Comparison of ENCODE assay signal across 20 cellular contexts in the genomic region with DNA sequence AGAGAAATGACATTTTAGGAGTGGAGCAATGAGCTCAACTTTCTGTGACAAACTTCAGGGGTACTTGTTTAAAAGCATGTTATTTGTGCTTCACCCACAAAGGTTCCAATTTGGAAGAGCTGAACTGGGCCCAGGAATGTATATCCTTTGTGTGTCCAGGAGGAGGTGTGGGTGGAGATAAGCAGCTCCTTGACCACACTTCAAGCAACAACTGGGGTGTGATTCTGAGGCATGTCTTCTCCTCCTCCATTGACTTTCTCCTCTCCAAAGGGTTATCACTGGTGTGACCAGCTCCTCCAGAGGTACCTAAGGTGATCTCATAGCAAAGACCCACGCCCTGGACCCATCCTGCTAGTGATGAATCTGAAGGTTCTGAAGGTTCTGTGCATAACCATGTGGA.
DNase-seq lines count a peak whose midpoint lies in the region; ATAC-seq and TF ChIP-seq lines count a peak whose summit lies in the region.
"Had no signal": no experiment of that assay in that cellular context is flagged by ENCODE, and none has a peak within 500 bp of the region (broad histone marks: within the 10 kb centered on the region; RNA-seq: fewer than 3 reads in every experiment).

No MANE protein-coding gene starts in this region.

- H3K9me3 ChIP-seq in heart right ventricle, result no peaks in the 10 kb centered on the region
- no peaks in the 10 kb centered on the region for H3K9me3 ChIP-seq in SJSA1 (replicated peaks)
- H3K9me3 ChIP-seq in lower lobe of right lung, result no peaks in the 10 kb centered on the region
- H3K9me3 ChIP-seq in vagina, result no peaks in the 10 kb centered on the region
- H3K9me3 ChIP-seq: upper lobe of right lung had no signal

- TF ChIP-seq CTCF in heart right ventricle (IDR thresholded peaks at IDR 0.05), result no peak
- TF ChIP-seq CTCF in lower lobe of right lung (IDR thresholded peaks at IDR 0.05), result no peak
- TF ChIP-seq CTCF in vagina (IDR thresholded peaks at IDR 0.05), result no peak
- TF ChIP-seq CTCF in omental fat pad (IDR thresholded peaks at IDR 0.05), result no peak

- H3K27ac ChIP-seq in heart right ventricle (peak overlapping the region in 6 of 10 donors; percentile 0 to 92 (median 76)), SJSA1 (peak overlapping the region; percentile 81; the same call in 1 of the 2 replicates), lower lobe of right lung (peak overlapping the region; percentile 82), vagina (peak overlapping the region; percentile 48)
- H3K27ac ChIP-seq: parathyroid adenoma had no signal

- no peaks in the 10 kb centered on the region for H3K27me3 ChIP-seq in heart right ventricle
- H3K27me3 ChIP-seq in SJSA1 (replicated peaks), result no peaks in the 10 kb centered on the region
- no peaks in the 10 kb centered on the region for H3K27me3 ChIP-seq in lower lobe of right lung (ENCODE audit: low read depth)
- no peaks in the 10 kb centered on the region for H3K27me3 ChIP-seq in vagina
- H3K27me3 ChIP-seq: upper lobe of right lung had no signal

- intact Hi-C loops in heart right ventricle (cut with DNase I), result loop anchor here in 1 of 10 donors (10.0 kb wide), 1 partner anchor 48 kb away; no protein-coding TSS in a partner anchor
- intact Hi-C loops in cardiac septum (cut with DNase I), result loop anchor here (10.0 kb wide), 1 partner anchor 198 kb away; no protein-coding TSS in a partner anchor
- intact Hi-C loops in lower lobe of right lung (cut with DNase I), result no loop called here
- intact Hi-C loops in vagina (cut with DNase I), result loop anchor here (10.0 kb wide), 1 partner anchor 62 kb away; the partner anchor contains the start of gene CD93
- intact Hi-C loops in posterior vena cava (cut with DNase I), result loop anchor here in 1 of 2 donors (10.0 kb wide), 1 partner anchor 62 kb away; the partner anchor contains the start of gene CD93

- DNase-seq in heart right ventricle (no peak), cardiac septum (ENCODE audit: low spot score) (no peak), SJSA1 (ENCODE audit: low read depth in 1 of 2, low spot score in 2 of 2) (no peak), lower lobe of right lung (no peak), vagina (ENCODE audit: extremely low spot score in 2 of 2) (no peak), posterior vena cava (ENCODE audit: low spot score) (no peak), activated gamma-delta T cell (lab: John Stamatoyannopoulos, UW) (no peak), omental fat pad (ENCODE audit: low spot score) (no peak)
- DNase-seq: activated CD8-positive, alpha-beta T cell treated with anti-CD3 and anti-CD28 coated beads, Interleukin-2, amount 10 ng/mL, durations not matched to agents 7 days and 5 days; amniotic stem cell; cerebellar nuclear complex; foreskin fibroblast; KBM-7; left colon; NCI-H1105; NCI-H2171; upper lobe of right lung had no signal

- TF ChIP-seq POLR2A in vagina (IDR thresholded peaks at IDR 0.05), result no peak

- ATAC-seq in heart right ventricle, result no peak
- ATAC-seq in lower lobe of right lung, result no peak
- ATAC-seq in omental fat pad (ENCODE audit: low FRiP score), result no peak
- ATAC-seq: activated CD8-positive, alpha-beta T cell treated with anti-CD3 and anti-CD28 coated beads, Interleukin-2, amount 10 ng/mL, durations not matched to agents 7 days and 5 days; left colon; Panc1; stimulated activated memory B cell treated with anti-CD40 and anti-IgM and Interleukin-4, amounts not matched to agents 10 μg/mL and 1 μg/mL and 100 μg/mL, for 72 hours; upper lobe of right lung had no signal

- H3K4me1 ChIP-seq in heart right ventricle, result peaks cover 13 to 92% (median 56%) of the 10 kb centered on the region in 9 donors
- H3K4me1 ChIP-seq in SJSA1 (replicated peaks), result peaks cover 71% of the 10 kb centered on the region
- H3K4me1 ChIP-seq in lower lobe of right lung, result peaks cover 77% of the 10 kb centered on the region
- H3K4me1 ChIP-seq in vagina, result peaks cover 71% of the 10 kb centered on the region

- H3K36me3 ChIP-seq in heart right ventricle, result no peaks in the 10 kb centered on the region
- H3K36me3 ChIP-seq in SJSA1, result no peaks in the 10 kb centered on the region
- H3K36me3 ChIP-seq in lower lobe of right lung, result no peaks in the 10 kb centered on the region
- no peaks in the 10 kb centered on the region for H3K36me3 ChIP-seq in vagina
- H3K36me3 ChIP-seq: upper lobe of right lung had no signal

- 96 to 98% methylated on average over 1 of the region's 1 CpG for WGBS in heart right ventricle, 2 donors

- no peak overlapping the region for H3K4me3 ChIP-seq in heart right ventricle
- no peak overlapping the region for H3K4me3 ChIP-seq in SJSA1
- no peak overlapping the region for H3K4me3 ChIP-seq in lower lobe of right lung
- no peak overlapping the region for H3K4me3 ChIP-seq in vagina
- H3K4me3 ChIP-seq: upper lobe of right lung had no signal
